ENCODE assay signal across 8 cellular contexts in genomic region chr3:182795383-182795782, GRCh38. TPM values are rescaled to one million over a fixed set of nuclear protein-coding genes. Genes with fewer than 3 reads are reported as not detected.
DNase-seq lines count a peak whose midpoint lies in the region; ATAC-seq, FAIRE-seq and TF ChIP-seq lines count a peak whose summit lies in the region.

No MANE protein-coding gene starts in this region.

- H3K4me3 ChIP-seq in bronchial epithelial cell (ENCODE audit: low read depth, low read length), result peak overlapping the region; percentile 90

- peak overlapping the region; percentile 92 to 98 (median 97) for H3K27ac Mint-ChIP-seq in naive thymus-derived CD8-positive, alpha-beta T cell

- peak; percentile 2 to 11 for DNase-seq in activated CD8-positive, alpha-beta memory T cell treated with anti-CD3 and anti-CD28 coated beads for 4 hours (ENCODE audit: low read depth in 2 of 2)
- no peak for DNase-seq in activated CD8-positive, alpha-beta memory T cell treated with anti-CD3 and anti-CD28 coated beads, Interleukin-2, amount 50 U/mL, for 48 hours
- DNase-seq in SIG-M5 (lab: John Stamatoyannopoulos, UW), result peak; percentile 10
- peak; percentile 73 for DNase-seq in bronchial epithelial cell (ENCODE audit: low read depth)
- peak in 9 of 10 donors; percentile 26 to 81 (median 58) for DNase-seq in naive thymus-derived CD8-positive, alpha-beta T cell
- DNase-seq in NCI-H146 (lab: John Stamatoyannopoulos, UW), result no peak
- no peak for DNase-seq in NCI-H2081 treated with DMSO at 0.1 percent for 48 hours (lab: John Stamatoyannopoulos, UW)

- H3K27me3 Mint-ChIP-seq in naive thymus-derived CD8-positive, alpha-beta T cell, result no peaks in the 10 kb centered on the region

- H3K4me3 Mint-ChIP-seq in naive thymus-derived CD8-positive, alpha-beta T cell, result peak overlapping the region; percentile 88 to 99 (median 96)

- peaks cover 0 to 6% (median 0%) of the 10 kb centered on the region in 3 donors for H3K36me3 Mint-ChIP-seq in naive thymus-derived CD8-positive, alpha-beta T cell

- FAIRE-seq in bronchial epithelial cell (lab: Jason Lieb, UNC), result no peak

- no peaks in the 10 kb centered on the region for H3K36me3 ChIP-seq in bronchial epithelial cell (ENCODE audit: control insufficient read depth, insufficient read depth, low read length)

- H3K9me3 Mint-ChIP-seq in naive thymus-derived CD8-positive, alpha-beta T cell, result no peaks in the 10 kb centered on the region

- ATAC-seq in HG02943 (IDR thresholded peaks at IDR 0.05; ENCODE audit: low read depth, unreplicated experiment), result peak; percentile 28
- peak; percentile 33 to 53 for ATAC-seq in naive thymus-derived CD8-positive, alpha-beta T cell

- POLR2A ChIA-PET in naive thymus-derived CD8-positive, alpha-beta T cell (lab: Charles Lee), result interaction anchor here (0.7 to 1.5 kb wide), 2 partner anchors 83 to 1883 kb away, joined by 4 to 5 read pairs; partner anchors contain the start of gene FXR1

- no peak for TF ChIP-seq CTCF in bronchial epithelial cell (IDR thresholded peaks at IDR 0.05; ENCODE audit: insufficient read depth, low read length, severe bottlenecking)

- H3K4me1 Mint-ChIP-seq in naive thymus-derived CD8-positive, alpha-beta T cell, result peaks cover 15 to 52% (median 39%) of the 10 kb centered on the region in 4 donors

- no peaks in the 10 kb centered on the region for H3K27me3 ChIP-seq in bronchial epithelial cell (ENCODE audit: control insufficient read depth, insufficient read depth, low read length)

RNA-seq across cellular contexts. Expression of gene ATP11B, which starts 2.1 kb away (rescaled TPM):
- total RNA-seq in bronchial epithelial cell, result 72.4 and 101 TPM in 2 replicates
- 100 to 1,000 TPM; 116 to 125 TPM for total RNA-seq in naive thymus-derived CD8-positive, alpha-beta T cell
- 10 to 100 TPM; 31.6 to 48.7 (median 39.5) TPM for polyA plus RNA-seq in naive thymus-derived CD8-positive, alpha-beta T cell

Comparison
In these comparisons a context has a peak if more than half of its experiments do, and no peak if none do; other contexts are left out.
1. DNase-seq: peak in activated CD8-positive, alpha-beta memory T cell treated with anti-CD3 and anti-CD28 coated beads for 4 hours (2 of 2), SIG-M5 (single experiment), bronchial epithelial cell (single experiment) and naive thymus-derived CD8-positive, alpha-beta T cell (9 of 10); none in activated CD8-positive, alpha-beta memory T cell treated with anti-CD3 and anti-CD28 coated beads, Interleukin-2, amount 50 U/mL, for 48 hours (single experiment), NCI-H146 (single experiment) and NCI-H2081 treated with DMSO at 0.1 percent for 48 hours (single experiment).